ENCODE assay signal across 22 cellular contexts in the genomic region with DNA sequence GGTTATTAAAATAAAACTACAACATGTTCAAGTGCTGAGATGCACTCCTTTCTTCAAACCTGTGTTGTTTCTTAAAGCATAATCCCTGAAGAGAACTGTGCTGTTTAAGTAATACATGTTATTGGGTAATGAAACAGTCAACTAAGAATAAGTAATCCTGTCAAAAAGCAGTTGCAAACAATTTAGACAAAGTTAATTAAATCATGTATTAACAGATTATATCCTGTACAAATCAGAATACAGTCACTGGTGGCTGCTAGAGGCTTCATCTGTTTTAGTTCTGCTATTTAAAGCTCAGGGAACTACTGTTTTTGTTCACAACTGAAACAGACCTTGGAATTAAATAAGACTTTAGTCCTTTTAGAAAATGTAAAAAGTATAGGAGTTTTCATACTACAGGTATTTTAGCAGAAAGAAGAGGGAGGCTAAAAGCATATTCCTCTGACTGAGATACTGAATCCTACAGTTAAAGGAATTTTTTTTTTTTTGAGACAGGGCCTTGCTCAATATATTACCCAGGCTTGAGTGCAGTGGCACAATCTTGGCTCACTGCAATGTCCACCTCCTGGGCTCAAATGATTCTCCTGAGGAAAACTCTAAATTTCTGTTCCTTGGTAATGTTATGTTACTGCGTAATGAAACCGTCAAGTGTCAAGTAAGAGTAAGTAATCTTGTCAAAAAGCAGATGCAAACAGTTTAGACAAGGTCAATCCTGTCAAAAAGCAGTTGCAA. TPM values are rescaled to one million over a fixed set of nuclear protein-coding genes. Genes with fewer than 3 reads are reported as not detected.
DNase-seq lines count a peak whose midpoint lies in the region; ATAC-seq and TF ChIP-seq lines count a peak whose summit lies in the region.
"Had no signal": no experiment of that assay in that cellular context is flagged by ENCODE, and none has a peak within 500 bp of the region (broad histone marks: within the 10 kb centered on the region; RNA-seq: fewer than 3 reads in every experiment).

No MANE protein-coding gene starts in this region.

- TF ChIP-seq CTCF in cardiac muscle cell (IDR thresholded peaks at IDR 0.05; ENCODE audit: low read depth, low read length) (no peak), adrenal gland (IDR thresholded peaks at IDR 0.05) (no peak), gastroesophageal sphincter (IDR thresholded peaks at IDR 0.05) (no peak)

- H3K4me3 ChIP-seq in cardiac muscle cell (no peak overlapping the region), adrenal gland (no peak overlapping the region), gastroesophageal sphincter (no peak overlapping the region), subcutaneous abdominal adipose tissue (ENCODE audit: low read depth in 1 of 5, low read length in 5 of 5) (no peak overlapping the region)
- H3K4me3 ChIP-seq: lower lobe of right lung, neural progenitor cell, sigmoid colon, SJCRH30, thoracic aorta, vagina had no signal

- TF ChIP-seq EP300 in gastroesophageal sphincter (IDR thresholded peaks at IDR 0.05) = no peak

- WGBS in adrenal gland, 4 donors = 86 to 95% (median 94%) methylated on average over 2 of the region's 2 CpGs
- WGBS in gastroesophageal sphincter (ENCODE audit: low coverage in 1 of 2), 2 donors = 61% methylated on average over 2 of the region's 2 CpGs; no CpG with 5 or more reads in 1 of the 2 donors

- ATAC-seq in left ventricle myocardium superior = no peak
- ATAC-seq in gastroesophageal sphincter = no peak
- ATAC-seq in HG03354 (IDR thresholded peaks at IDR 0.05; ENCODE audit: poor library complexity, severe bottlenecking, unreplicated experiment) = no peak

- H3K36me3 ChIP-seq in cardiac muscle cell (peaks cover 29% of the 10 kb centered on the region), adrenal gland (replicated peaks in 1 of 2) (peaks cover 0 to 15% of the 10 kb centered on the region in 2 donors), gastroesophageal sphincter (peaks cover 0 to 58% of the 10 kb centered on the region in 2 donors), subcutaneous abdominal adipose tissue (ENCODE audit: control insufficient read depth in 5 of 5, insufficient read depth in 5 of 5, low read length in 5 of 5) (peaks cover 12 to 41% (median 15%) of the 10 kb centered on the region in 5 donors)
- H3K36me3 ChIP-seq: thoracic aorta had no signal

- no peaks in the 10 kb centered on the region for H3K4me1 ChIP-seq in cardiac muscle cell (ENCODE audit: low read depth)
- peaks cover 4 to 14% of the 10 kb centered on the region in 2 donors for H3K4me1 ChIP-seq in adrenal gland (replicated peaks in 1 of 2)
- H3K4me1 ChIP-seq in gastroesophageal sphincter = peaks cover 0 to 22% (median 0%) of the 10 kb centered on the region in 3 donors
- H3K4me1 ChIP-seq in subcutaneous abdominal adipose tissue (ENCODE audit: control insufficient read depth in 5 of 5, insufficient read depth in 5 of 5, low read length in 5 of 5) = peaks cover 0 to 16% (median 8%) of the 10 kb centered on the region in 5 donors
- H3K4me1 ChIP-seq: lower lobe of right lung, neural progenitor cell, sigmoid colon, SJCRH30, vagina had no signal

- TF ChIP-seq POLR2A in adrenal gland (IDR thresholded peaks at IDR 0.05) (no peak), gastroesophageal sphincter (IDR thresholded peaks at IDR 0.05) (no peak)

- H3K9ac ChIP-seq in subcutaneous abdominal adipose tissue (ENCODE audit: low read length in 5 of 5) = peak overlapping the region in 1 of 5 donors; percentile 66
- H3K9ac ChIP-seq: neural progenitor cell had no signal

- no peak for DNase-seq in cardiac muscle cell (ENCODE audit: low read depth in 1 of 2, low spot score in 1 of 2)
- no peak for DNase-seq in left ventricle myocardium superior
- no peak for DNase-seq in adrenal gland
- DNase-seq in stimulated activated CD4-positive, alpha-beta T cell treated with anti-CD3 and anti-CD28 coated beads, Interleukin-4, amount 100 ng/mL, for 4 hours = no peak
- no peak for DNase-seq in GDM1 (lab: John Stamatoyannopoulos, UW)
- DNase-seq: activated CD4-positive, CD25-positive, alpha-beta regulatory T cell; CD4-positive, CD25-positive, alpha-beta regulatory T cell; lower lobe of right lung; NCI-H1694; NCI-H2171; NCI-H524; NK-92 treated with Interleukin-12 subunit alpha and Interleukin-12 subunit beta, amount 100 ng/mL, for 24 hours; sigmoid colon; SJCRH30; stimulated activated naive B cell treated with anti-CD40 and anti-IgM and Interleukin-4, amounts not matched to agents 10 μg/mL and 1 μg/mL and 100 μg/mL, for 72 hours had no signal

- no peaks in the 10 kb centered on the region for H3K9me3 ChIP-seq in cardiac muscle cell (ENCODE audit: low read depth)
- H3K9me3 ChIP-seq in adrenal gland (replicated peaks in 1 of 3) = no peaks in the 10 kb centered on the region
- no peaks in the 10 kb centered on the region for H3K9me3 ChIP-seq in gastroesophageal sphincter
- no peaks in the 10 kb centered on the region for H3K9me3 ChIP-seq in subcutaneous abdominal adipose tissue (ENCODE audit: control insufficient read depth in 5 of 5, low read length in 5 of 5)
- H3K9me3 ChIP-seq: lower lobe of right lung, sigmoid colon, SJCRH30, thoracic aorta, vagina had no signal

- peak overlapping the region; percentile 34 for H3K27ac ChIP-seq in cardiac muscle cell
- peak overlapping the region in 3 of 5 donors; percentile 1 to 46 (median 33) for H3K27ac ChIP-seq in adrenal gland
- H3K27ac ChIP-seq in gastroesophageal sphincter = peak overlapping the region in 3 of 4 donors; percentile 4 to 57 (median 12)
- peak overlapping the region; percentile 53 for H3K27ac ChIP-seq in subcutaneous abdominal adipose tissue (ENCODE audit: low read depth, low read length)
- H3K27ac ChIP-seq: HL-60, lower lobe of right lung, neural progenitor cell, sigmoid colon, SJCRH30, thoracic aorta, vagina had no signal

- H3K27me3 ChIP-seq in cardiac muscle cell = no peaks in the 10 kb centered on the region
- H3K27me3 ChIP-seq in adrenal gland = no peaks in the 10 kb centered on the region
- no peaks in the 10 kb centered on the region for H3K27me3 ChIP-seq in gastroesophageal sphincter
- no peaks in the 10 kb centered on the region for H3K27me3 ChIP-seq in subcutaneous abdominal adipose tissue (ENCODE audit: control insufficient read depth in 5 of 5, insufficient read depth in 4 of 5, low read length in 5 of 5)
- H3K27me3 ChIP-seq: neural progenitor cell, sigmoid colon, SJCRH30, vagina had no signal

- intact Hi-C loops in left ventricle myocardium superior (cut with micrococcal nuclease) = no loop called here
- intact Hi-C loops in adrenal gland (cut with DNase I) = no loop called here

RNA-seq across cellular contexts. Expression of gene ITGA2B, which starts 27.3 kb away (rescaled TPM):
- 2.0 and 11.0 TPM in 2 replicates for total RNA-seq in cardiac muscle cell
- polyA plus RNA-seq in cardiac muscle cell = 0.56 and 6.7 TPM in 2 replicates
- total RNA-seq in left ventricle myocardium superior = 0.72 TPM
- 1 to 10 TPM in 2 of 8 donors, under 1 TPM in 5, not detected in 1; 0.06 to 1.8 (median 0.69) TPM for total RNA-seq in adrenal gland
- polyA plus RNA-seq in adrenal gland = 1 to 10 TPM in 1 of 3 donors, under 1 TPM in 2; 0.07 to 1.7 (median 0.88) TPM
- total RNA-seq in gastroesophageal sphincter = 1 to 10 TPM in 1 of 4 donors, under 1 TPM in 2, not detected in 1; 0.31 to 1.2 (median 0.45) TPM
- polyA plus RNA-seq: CD4-positive, CD25-positive, alpha-beta regulatory T cell had no signal

RNA-seq across cellular contexts. Expression of gene FAM171A2, which starts 53.1 kb away (rescaled TPM):
- total RNA-seq in cardiac muscle cell = 45.1 and 49.5 TPM in 2 replicates
- polyA plus RNA-seq in cardiac muscle cell = 38.6 and 43.2 TPM in 2 replicates
- total RNA-seq in left ventricle myocardium superior = 0.72 TPM
- total RNA-seq in adrenal gland = 1 to 10 TPM in 6 of 8 donors, under 1 TPM in 2; 0.79 to 5.4 (median 2.4) TPM
- 1 to 10 TPM in 1 of 3 donors, under 1 TPM in 2; 0.13 to 2.7 (median 0.54) TPM for polyA plus RNA-seq in adrenal gland
- 1 to 10 TPM in 2 of 4 donors, under 1 TPM in 1, not detected in 1; 0.50 to 3.0 (median 2.3) TPM for total RNA-seq in gastroesophageal sphincter
